1 cellular context compared by ENCODE assay signal in the genomic region with DNA sequence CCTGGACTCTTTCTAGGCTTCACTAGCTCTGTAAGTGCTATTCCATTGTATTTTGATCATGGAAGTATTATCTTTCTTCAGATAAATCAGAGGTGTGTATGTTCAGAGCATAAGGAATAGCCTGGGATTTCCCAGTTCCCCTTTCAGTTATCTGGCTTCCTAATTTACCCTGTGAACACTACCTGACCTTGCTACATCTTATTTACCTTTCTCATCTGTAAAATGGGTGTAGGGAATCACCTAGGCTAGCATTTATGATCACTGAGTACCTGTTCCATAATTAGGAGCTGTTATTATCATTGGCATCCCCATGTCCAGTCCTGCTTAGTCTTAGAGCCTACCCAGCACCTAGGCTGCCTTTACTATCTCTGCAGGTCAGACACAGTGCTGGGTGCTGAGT.
TF ChIP-seq lines count a peak whose summit lies in the region.

No MANE protein-coding gene starts in this region.

TF ChIP-seq in liver, 16 proteins besides CTCF, POLR2A, EP300 and RAD21:
- TF ChIP-seq, protein P1, sequence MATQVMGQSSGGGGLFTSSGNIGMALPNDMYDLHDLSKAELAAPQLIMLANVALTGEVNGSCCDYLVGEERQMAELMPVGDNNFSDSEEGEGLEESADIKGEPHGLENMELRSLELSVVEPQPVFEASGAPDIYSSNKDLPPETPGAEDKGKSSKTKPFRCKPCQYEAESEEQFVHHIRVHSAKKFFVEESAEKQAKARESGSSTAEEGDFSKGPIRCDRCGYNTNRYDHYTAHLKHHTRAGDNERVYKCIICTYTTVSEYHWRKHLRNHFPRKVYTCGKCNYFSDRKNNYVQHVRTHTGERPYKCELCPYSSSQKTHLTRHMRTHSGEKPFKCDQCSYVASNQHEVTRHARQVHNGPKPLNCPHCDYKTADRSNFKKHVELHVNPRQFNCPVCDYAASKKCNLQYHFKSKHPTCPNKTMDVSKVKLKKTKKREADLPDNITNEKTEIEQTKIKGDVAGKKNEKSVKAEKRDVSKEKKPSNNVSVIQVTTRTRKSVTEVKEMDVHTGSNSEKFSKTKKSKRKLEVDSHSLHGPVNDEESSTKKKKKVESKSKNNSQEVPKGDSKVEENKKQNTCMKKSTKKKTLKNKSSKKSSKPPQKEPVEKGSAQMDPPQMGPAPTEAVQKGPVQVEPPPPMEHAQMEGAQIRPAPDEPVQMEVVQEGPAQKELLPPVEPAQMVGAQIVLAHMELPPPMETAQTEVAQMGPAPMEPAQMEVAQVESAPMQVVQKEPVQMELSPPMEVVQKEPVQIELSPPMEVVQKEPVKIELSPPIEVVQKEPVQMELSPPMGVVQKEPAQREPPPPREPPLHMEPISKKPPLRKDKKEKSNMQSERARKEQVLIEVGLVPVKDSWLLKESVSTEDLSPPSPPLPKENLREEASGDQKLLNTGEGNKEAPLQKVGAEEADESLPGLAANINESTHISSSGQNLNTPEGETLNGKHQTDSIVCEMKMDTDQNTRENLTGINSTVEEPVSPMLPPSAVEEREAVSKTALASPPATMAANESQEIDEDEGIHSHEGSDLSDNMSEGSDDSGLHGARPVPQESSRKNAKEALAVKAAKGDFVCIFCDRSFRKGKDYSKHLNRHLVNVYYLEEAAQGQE (IDR thresholded peaks at IDR 0.05): no peak
- no peak for TF ChIP-seq NR2F2 (IDR thresholded peaks at IDR 0.05)
- TF ChIP-seq SP1 (IDR thresholded peaks at IDR 0.05): no peak
- no peak for TF ChIP-seq YY1 (IDR thresholded peaks at IDR 0.05)
- TF ChIP-seq, protein P2, sequence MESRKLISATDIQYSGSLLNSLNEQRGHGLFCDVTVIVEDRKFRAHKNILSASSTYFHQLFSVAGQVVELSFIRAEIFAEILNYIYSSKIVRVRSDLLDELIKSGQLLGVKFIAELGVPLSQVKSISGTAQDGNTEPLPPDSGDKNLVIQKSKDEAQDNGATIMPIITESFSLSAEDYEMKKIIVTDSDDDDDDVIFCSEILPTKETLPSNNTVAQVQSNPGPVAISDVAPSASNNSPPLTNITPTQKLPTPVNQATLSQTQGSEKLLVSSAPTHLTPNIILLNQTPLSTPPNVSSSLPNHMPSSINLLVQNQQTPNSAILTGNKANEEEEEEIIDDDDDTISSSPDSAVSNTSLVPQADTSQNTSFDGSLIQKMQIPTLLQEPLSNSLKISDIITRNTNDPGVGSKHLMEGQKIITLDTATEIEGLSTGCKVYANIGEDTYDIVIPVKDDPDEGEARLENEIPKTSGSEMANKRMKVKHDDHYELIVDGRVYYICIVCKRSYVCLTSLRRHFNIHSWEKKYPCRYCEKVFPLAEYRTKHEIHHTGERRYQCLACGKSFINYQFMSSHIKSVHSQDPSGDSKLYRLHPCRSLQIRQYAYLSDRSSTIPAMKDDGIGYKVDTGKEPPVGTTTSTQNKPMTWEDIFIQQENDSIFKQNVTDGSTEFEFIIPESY (IDR thresholded peaks at IDR 0.05): no peak
- no peak for TF ChIP-seq TAF1 (conservative IDR thresholded peaks at IDR 0.05)
- TF ChIP-seq FOXA2 (IDR thresholded peaks at IDR 0.05): no peak
- TF ChIP-seq, protein P3, sequence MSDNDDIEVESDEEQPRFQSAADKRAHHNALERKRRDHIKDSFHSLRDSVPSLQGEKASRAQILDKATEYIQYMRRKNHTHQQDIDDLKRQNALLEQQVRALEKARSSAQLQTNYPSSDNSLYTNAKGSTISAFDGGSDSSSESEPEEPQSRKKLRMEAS (IDR thresholded peaks at IDR 0.05): no peak
- no peak for TF ChIP-seq EGR1 (IDR thresholded peaks at IDR 0.05; ENCODE audit: low read depth in 2 of 2)
TF ChIP-seq in liver: peak in this region for 0.
